ENCODE assay signal across 29 cellular contexts in the genomic region with DNA sequence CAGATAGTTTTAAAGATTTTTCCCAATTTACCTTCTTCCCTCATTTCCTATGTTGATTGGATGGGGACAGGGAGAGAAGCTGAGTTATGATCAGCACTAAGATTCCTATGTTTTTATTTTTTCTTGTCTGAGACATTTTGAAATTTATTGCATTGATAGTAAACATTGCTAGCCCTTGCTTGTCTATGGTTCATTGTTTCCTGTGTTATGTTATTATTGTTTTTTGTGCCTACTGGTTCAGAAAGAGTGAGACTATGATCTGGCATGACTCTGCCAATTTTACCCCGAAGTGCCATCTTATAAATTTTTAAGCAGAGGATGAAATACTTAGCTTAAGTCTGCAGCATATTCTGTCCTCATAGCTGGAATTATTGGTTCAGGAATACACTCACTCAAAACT.
"Had no signal": no experiment of that assay in that cellular context is flagged by ENCODE, and none has a peak within 500 bp of the region (broad histone marks: within the 10 kb centered on the region; RNA-seq: fewer than 3 reads in every experiment).

No MANE protein-coding gene starts in this region.

- H3K4me3 ChIP-seq: left ventricle myocardium inferior, lung, neural progenitor cell, psoas muscle, right lobe of liver, smooth muscle cell, tibial nerve, uterus had no signal

- H3K27me3 ChIP-seq: neural progenitor cell, neutrophil, right lobe of liver, tibial nerve, uterus had no signal

- H3K36me3 Mint-ChIP-seq: immature natural killer cell; mesothelial cell of epicardium; naive B cell; natural killer cell; neural progenitor cell; stimulated activated memory B cell treated with anti-CD40 and anti-IgM and Interleukin-4, amounts not matched to agents 10 μg/mL and 1 μg/mL and 100 μg/mL, for 72 hours; type B pancreatic cell had no signal

- DNase-seq: immature natural killer cell; kidney; left colon; left ventricle myocardium inferior; mesendoderm; naive B cell; natural killer cell; nephron progenitor cell; occipital lobe; psoas muscle; right lobe of liver; stimulated activated CD4-positive, alpha-beta T cell treated with anti-CD3 and anti-CD28 coated beads, Interleukin-1b, Interleukin-23, amount 100 ng/mL, for 48 hours; stimulated activated CD4-positive, alpha-beta T cell treated with anti-CD3 and anti-CD28 coated beads, Interleukin-2, amount 100 ng/mL, for 48 hours; stimulated activated CD4-positive, alpha-beta T cell treated with anti-CD3 and anti-CD28 coated beads, Interleukin-4, amount 100 ng/mL, for 4 hours; stimulated activated CD8-positive, alpha-beta memory T cell treated with anti-CD3 and anti-CD28 coated beads, Interleukin-4, amount 100 ng/mL, for 48 hours; stimulated activated naive CD4-positive, alpha-beta T cell treated with Interleukin-2 at 50 U/mL for 16 hours; stimulated activated naive CD8-positive, alpha-beta T cell treated with anti-CD3 and anti-CD28 coated beads, Interleukin-15, amount 100 ng/mL, for 72 hours; substantia nigra; uterus had no signal

- H3K4me1 ChIP-seq: neural progenitor cell, parathyroid adenoma, psoas muscle, right lobe of liver, tibial nerve, uterus had no signal

- H3K27me3 Mint-ChIP-seq: naive B cell; stimulated activated memory B cell treated with anti-CD40 and anti-IgM and Interleukin-4, amounts not matched to agents 10 μg/mL and 1 μg/mL and 100 μg/mL, for 72 hours; stimulated activated naive CD8-positive, alpha-beta T cell treated with anti-CD3 and anti-CD28 coated beads, Interleukin-15, amount 100 ng/mL, for 72 hours; type B pancreatic cell had no signal

- H3K27ac Mint-ChIP-seq: immature natural killer cell; mesothelial cell of epicardium; naive B cell; natural killer cell; nephron progenitor cell; neural progenitor cell; stimulated activated memory B cell treated with anti-CD40 and anti-IgM and Interleukin-4, amounts not matched to agents 10 μg/mL and 1 μg/mL and 100 μg/mL, for 72 hours; stimulated activated naive CD8-positive, alpha-beta T cell treated with anti-CD3 and anti-CD28 coated beads, Interleukin-15, amount 100 ng/mL, for 72 hours; type B pancreatic cell had no signal

- H3K9me3 ChIP-seq: neutrophil, psoas muscle, right lobe of liver, tibial nerve, uterus had no signal

- FAIRE-seq: islet of Langerhans, kidney had no signal

- ATAC-seq: natural killer cell; psoas muscle; right lobe of liver; stimulated activated memory B cell treated with anti-CD40 and anti-IgM and Interleukin-4, amounts not matched to agents 10 μg/mL and 1 μg/mL and 100 μg/mL, for 72 hours; stimulated activated naive CD8-positive, alpha-beta T cell treated with anti-CD3 and anti-CD28 coated beads, Interleukin-15, amount 100 ng/mL, for 72 hours had no signal

- H3K4me1 Mint-ChIP-seq: immature natural killer cell; mesothelial cell of epicardium; naive B cell; natural killer cell; nephron progenitor cell; stimulated activated memory B cell treated with anti-CD40 and anti-IgM and Interleukin-4, amounts not matched to agents 10 μg/mL and 1 μg/mL and 100 μg/mL, for 72 hours; stimulated activated naive CD8-positive, alpha-beta T cell treated with anti-CD3 and anti-CD28 coated beads, Interleukin-15, amount 100 ng/mL, for 72 hours had no signal

- H3K36me3 ChIP-seq: left ventricle myocardium inferior, neural progenitor cell, neutrophil, right lobe of liver, tibial nerve, uterus had no signal

- H3K4me3 Mint-ChIP-seq: immature natural killer cell; mesothelial cell of epicardium; naive B cell; natural killer cell; nephron progenitor cell; neural progenitor cell; stimulated activated memory B cell treated with anti-CD40 and anti-IgM and Interleukin-4, amounts not matched to agents 10 μg/mL and 1 μg/mL and 100 μg/mL, for 72 hours; stimulated activated naive CD8-positive, alpha-beta T cell treated with anti-CD3 and anti-CD28 coated beads, Interleukin-15, amount 100 ng/mL, for 72 hours; type B pancreatic cell had no signal

- H3K9me3 Mint-ChIP-seq: nephron progenitor cell, type B pancreatic cell had no signal

- H2AFZ ChIP-seq: neural progenitor cell, parathyroid adenoma had no signal

- H3K4me2 ChIP-seq: neural progenitor cell, smooth muscle cell had no signal

- H3K79me2 ChIP-seq: parathyroid adenoma had no signal

- H3K27ac ChIP-seq: left ventricle myocardium inferior, neural progenitor cell, neutrophil, parathyroid adenoma, psoas muscle, right lobe of liver, tibial nerve, uterus had no signal

- H3K9ac ChIP-seq: neural progenitor cell, parathyroid adenoma had no signal
